In genomic region chr22:19355413-19356157, GRCh38 we compare ENCODE assay signal across 33 cellular contexts.
"Had no signal": no experiment of that assay in that cellular context is flagged by ENCODE, and none has a peak within 500 bp of the region (broad histone marks: within the 10 kb centered on the region; RNA-seq: fewer than 3 reads in every experiment).

No MANE protein-coding gene starts in this region.

- H3K27ac ChIP-seq: ascending aorta, cardiac muscle cell, KMS-11, Peyer's patch, SJSA1, WERI-Rb-1 had no signal

- H3K4me3 ChIP-seq: ascending aorta, cardiac muscle cell, Peyer's patch, SJSA1 had no signal

- H3K9me3 Mint-ChIP-seq: activated naive CD8-positive, alpha-beta T cell treated with anti-CD3 and anti-CD28 coated beads, Interleukin-2, amount 10 ng/mL, durations not matched to agents 7 days and 5 days; activated T-cell treated with anti-CD3 and anti-CD28 coated beads, Interleukin-2, amount 50 U/mL, for 24 hours; activated T-helper 2 cell treated with anti-CD3 and anti-CD28 coated beads, Interferon-gamma antibody, Interleukin-2, Interleukin-4, amounts not matched to agents 10 μg/mL and 5 μg/mL and 100 μg/mL, durations not matched to agents 14 hours and 24 hours and 36 hours had no signal

- ATAC-seq: activated CD8-positive, alpha-beta T cell treated with anti-CD3 and anti-CD28 coated beads, Interleukin-2, amount 10 ng/mL, durations not matched to agents 7 days and 5 days; PC-3 had no signal

- DNase-seq: activated CD4-positive, alpha-beta T cell treated with anti-CD3 and anti-CD28 coated beads for 1 hour; activated CD4-positive, alpha-beta T cell treated with anti-CD3 and anti-CD28 coated beads for 48 hours; activated CD4-positive, alpha-beta T cell treated with anti-CD3 and anti-CD28 coated beads, Interleukin-2, amount 50 U/mL, for 48 hours; activated CD4-positive, CD25-positive, alpha-beta regulatory T cell; activated CD8-positive, alpha-beta T cell treated with anti-CD3 and anti-CD28 coated beads, Interleukin-2, amount 10 ng/mL, durations not matched to agents 7 days and 5 days; activated gamma-delta T cell; activated naive CD4-positive, alpha-beta T cell treated with anti-CD3 and anti-CD28 coated beads, Interleukin-2, amount 50 U/mL, for 16 hours; activated naive CD8-positive, alpha-beta T cell treated with anti-CD3 and anti-CD28 coated beads, Interleukin-2, amount 10 ng/mL, durations not matched to agents 7 days and 5 days; activated T-cell treated with anti-CD3 and anti-CD28 coated beads, Interleukin-2, amount 50 U/mL, for 24 hours; amygdala; MM.1S; MV-4-11; NCI-H1092; NCI-H1436 treated with DMSO at 0.1 percent for 48 hours; NCI-H1694 treated with DMSO at 0.1 percent for 48 hours; NCI-H2029; NCI-H510A; NCI-H526; NCI-H748 treated with DMSO at 0.1 percent for 48 hours; NK-92 treated with Interleukin-12 subunit alpha and Interleukin-12 subunit beta, amount 100 ng/mL, for 24 hours; PC-3; RPMI8226; SHP77 treated with DMSO at 0.1 percent for 48 hours; SK-N-SH; T-helper 2 cell; T-helper 9 cell; WERI-Rb-1 had no signal

- H3K27ac Mint-ChIP-seq: activated CD8-positive, alpha-beta T cell treated with anti-CD3 and anti-CD28 coated beads, Interleukin-2, amount 10 ng/mL, durations not matched to agents 7 days and 5 days; activated naive CD8-positive, alpha-beta T cell treated with anti-CD3 and anti-CD28 coated beads, Interleukin-2, amount 10 ng/mL, durations not matched to agents 7 days and 5 days; activated T-cell treated with anti-CD3 and anti-CD28 coated beads, Interleukin-2, amount 50 U/mL, for 24 hours; activated T-helper 2 cell treated with anti-CD3 and anti-CD28 coated beads, Interferon-gamma antibody, Interleukin-2, Interleukin-4, amounts not matched to agents 10 μg/mL and 5 μg/mL and 100 μg/mL, durations not matched to agents 14 hours and 24 hours and 36 hours had no signal

- H3K27me3 Mint-ChIP-seq: activated naive CD8-positive, alpha-beta T cell treated with anti-CD3 and anti-CD28 coated beads, Interleukin-2, amount 10 ng/mL, durations not matched to agents 7 days and 5 days; activated T-cell treated with anti-CD3 and anti-CD28 coated beads, Interleukin-2, amount 50 U/mL, for 24 hours had no signal

- H3K9me3 ChIP-seq: ascending aorta, Peyer's patch, SJSA1, SK-N-SH had no signal

- H3K4me1 Mint-ChIP-seq: activated naive CD8-positive, alpha-beta T cell treated with anti-CD3 and anti-CD28 coated beads, Interleukin-2, amount 10 ng/mL, durations not matched to agents 7 days and 5 days had no signal

- H3K4me3 Mint-ChIP-seq: activated CD8-positive, alpha-beta T cell treated with anti-CD3 and anti-CD28 coated beads, Interleukin-2, amount 10 ng/mL, durations not matched to agents 7 days and 5 days; activated naive CD8-positive, alpha-beta T cell treated with anti-CD3 and anti-CD28 coated beads, Interleukin-2, amount 10 ng/mL, durations not matched to agents 7 days and 5 days; activated T-cell treated with anti-CD3 and anti-CD28 coated beads, Interleukin-2, amount 50 U/mL, for 24 hours had no signal

- H3K4me1 ChIP-seq: ascending aorta, Peyer's patch had no signal

- H3K27me3 ChIP-seq: ascending aorta, cardiac muscle cell, Peyer's patch, SJSA1 had no signal
